Comparison of ENCODE assay signal across 22 cellular contexts in the genomic region with DNA sequence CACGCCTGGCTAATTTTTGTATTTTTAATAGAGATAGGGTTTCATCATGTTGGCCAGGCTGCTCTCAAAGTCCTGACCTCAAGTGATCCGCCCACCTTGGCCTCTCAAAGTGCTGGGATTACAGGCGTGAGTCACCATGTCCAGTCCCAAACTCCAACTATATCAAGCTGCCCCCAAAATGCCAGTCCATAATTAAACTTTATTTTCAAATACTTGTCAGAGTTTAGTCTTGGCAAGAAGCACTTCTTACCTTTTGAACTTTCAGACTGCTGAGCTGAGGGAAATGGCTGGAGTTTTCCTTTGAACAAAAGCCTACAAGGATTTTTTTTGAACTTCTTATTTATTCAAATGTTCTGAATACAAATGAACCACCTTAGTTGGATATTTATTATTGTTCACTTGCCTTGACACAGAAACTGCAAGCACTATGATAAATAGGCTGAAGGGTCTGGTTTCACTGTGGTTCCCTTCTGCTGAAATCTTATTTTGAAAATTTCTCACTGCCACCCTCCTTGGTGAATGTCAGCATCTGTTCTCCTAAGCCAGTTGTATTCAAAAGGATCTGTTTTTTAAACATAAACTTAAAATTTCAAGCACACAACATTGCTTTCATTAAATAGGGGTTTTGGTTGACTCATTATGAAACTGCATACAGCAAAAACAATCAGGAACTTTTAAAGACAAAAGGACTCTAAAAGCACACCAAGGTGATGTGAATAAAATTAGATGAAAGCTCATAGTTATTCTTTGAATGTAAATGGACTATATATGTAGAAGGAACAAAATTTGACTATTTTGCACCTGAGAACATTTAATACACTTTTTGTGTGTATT.
DNase-seq lines count a peak whose midpoint lies in the region; ATAC-seq, FAIRE-seq and TF ChIP-seq lines count a peak whose summit lies in the region.
"Had no signal": no experiment of that assay in that cellular context is flagged by ENCODE, and none has a peak within 500 bp of the region (broad histone marks: within the 10 kb centered on the region; RNA-seq: fewer than 3 reads in every experiment).

No MANE protein-coding gene starts in this region.

- no peaks in the 10 kb centered on the region for H3K27me3 ChIP-seq in MG63

- H3K36me3 ChIP-seq in MG63 = no peaks in the 10 kb centered on the region

- no peak for FAIRE-seq in GM12892 (lab: Jason Lieb, UNC)
- FAIRE-seq: A549 had no signal

- intact Hi-C loops in lower leg skin (cut with DNase I; ENCODE audit: low total_unique reads) = no loop called here

- no peak for TF ChIP-seq CTCF in lower leg skin (IDR thresholded peaks at IDR 0.05)

- WGBS in lower leg skin, 2 donors = 80 to 88% methylated on average over 3 of the region's 3 CpGs

- TF ChIP-seq POLR2A in lower leg skin (IDR thresholded peaks at IDR 0.05) = no peak
- TF ChIP-seq POLR2A in GM12892 (IDR thresholded peaks at IDR 0.05; ENCODE audit: low read depth, low read length) = no peak

- H3K27me3 Mint-ChIP-seq in stimulated activated memory B cell treated with anti-CD40 and anti-IgM and Interleukin-4, amounts not matched to agents 10 μg/mL and 1 μg/mL and 100 μg/mL, for 72 hours = no peaks in the 10 kb centered on the region

- DNase-seq in MG63 = peak; percentile 82
- DNase-seq in midbrain (lab: John Stamatoyannopoulos, UW) = peak; percentile 40
- no peak for DNase-seq in lower leg skin (ENCODE audit: low spot score in 2 of 2)
- DNase-seq in GM12892 (ENCODE audit: insufficient read length) = no peak
- DNase-seq: DMS79 treated with DMSO at 0.1 percent for 48 hours, GF-D8, H7, KBM-7, NCI-H1105, NCI-H1694, NCI-H2107, NCI-H2227 treated with DMSO at 0.1 percent for 48 hours, NCI-H526, OCI-M1, RPMI8226, SIG-M5 had no signal

- no peaks in the 10 kb centered on the region for H3K9me3 Mint-ChIP-seq in stimulated activated memory B cell treated with anti-CD40 and anti-IgM and Interleukin-4, amounts not matched to agents 10 μg/mL and 1 μg/mL and 100 μg/mL, for 72 hours
- H3K9me3 Mint-ChIP-seq: T-helper 1 cell treated with Interleukin-12 subunit alpha and Interleukin-12 subunit beta and Interleukin-4 antibody, amounts not matched to agents 30 μg/mL and 1 μg/mL, for 36 hours had no signal

- H3K4me3 Mint-ChIP-seq in stimulated activated memory B cell treated with anti-CD40 and anti-IgM and Interleukin-4, amounts not matched to agents 10 μg/mL and 1 μg/mL and 100 μg/mL, for 72 hours = no peak overlapping the region
- H3K4me3 Mint-ChIP-seq: T-helper 1 cell treated with Interleukin-12 subunit alpha and Interleukin-12 subunit beta and Interleukin-4 antibody, amounts not matched to agents 30 μg/mL and 1 μg/mL, for 36 hours had no signal

- ATAC-seq in GM18511 (IDR thresholded peaks at IDR 0.05; ENCODE audit: unreplicated experiment) (peak; percentile 55), GM21619 (IDR thresholded peaks at IDR 0.05; ENCODE audit: unreplicated experiment) (peak; percentile 59), HG03196 (IDR thresholded peaks at IDR 0.05; ENCODE audit: unreplicated experiment) (no peak)
- no peak for ATAC-seq in stimulated activated memory B cell treated with anti-CD40 and anti-IgM and Interleukin-4, amounts not matched to agents 10 μg/mL and 1 μg/mL and 100 μg/mL, for 72 hours
- ATAC-seq: A549 had no signal

- no peaks in the 10 kb centered on the region for H3K4me1 Mint-ChIP-seq in stimulated activated memory B cell treated with anti-CD40 and anti-IgM and Interleukin-4, amounts not matched to agents 10 μg/mL and 1 μg/mL and 100 μg/mL, for 72 hours

- no peaks in the 10 kb centered on the region for H3K36me3 Mint-ChIP-seq in stimulated activated memory B cell treated with anti-CD40 and anti-IgM and Interleukin-4, amounts not matched to agents 10 μg/mL and 1 μg/mL and 100 μg/mL, for 72 hours

- no peaks in the 10 kb centered on the region; the same call in 1 of the 2 replicates for H3K9me3 ChIP-seq in MG63
- H3K9me3 ChIP-seq: A549 had no signal

- no peak overlapping the region for H3K4me3 ChIP-seq in MG63
- H3K4me3 ChIP-seq in lower leg skin (ENCODE audit: low read depth, poor library complexity, severe bottlenecking) = no peak overlapping the region
- H3K4me3 ChIP-seq: A549 had no signal

- no peak overlapping the region for H3K27ac Mint-ChIP-seq in stimulated activated memory B cell treated with anti-CD40 and anti-IgM and Interleukin-4, amounts not matched to agents 10 μg/mL and 1 μg/mL and 100 μg/mL, for 72 hours
- H3K27ac Mint-ChIP-seq: T-helper 1 cell treated with Interleukin-12 subunit alpha and Interleukin-12 subunit beta and Interleukin-4 antibody, amounts not matched to agents 30 μg/mL and 1 μg/mL, for 36 hours had no signal

Comparison
In these comparisons a context has a peak if more than half of its experiments do, and no peak if none do; other contexts are left out.
1. ATAC-seq: peak in GM18511 (single experiment) and GM21619 (single experiment); none in HG03196 (single experiment) and stimulated activated memory B cell treated with anti-CD40 and anti-IgM and Interleukin-4, amounts not matched to agents 10 μg/mL and 1 μg/mL and 100 μg/mL, for 72 hours (single experiment).
2. DNase-seq: peak in MG63 (single experiment) and midbrain (single experiment); none in lower leg skin (0 of 2) and GM12892 (single experiment).